ENCODE assay signal across 8 cellular contexts in the genomic region with DNA sequence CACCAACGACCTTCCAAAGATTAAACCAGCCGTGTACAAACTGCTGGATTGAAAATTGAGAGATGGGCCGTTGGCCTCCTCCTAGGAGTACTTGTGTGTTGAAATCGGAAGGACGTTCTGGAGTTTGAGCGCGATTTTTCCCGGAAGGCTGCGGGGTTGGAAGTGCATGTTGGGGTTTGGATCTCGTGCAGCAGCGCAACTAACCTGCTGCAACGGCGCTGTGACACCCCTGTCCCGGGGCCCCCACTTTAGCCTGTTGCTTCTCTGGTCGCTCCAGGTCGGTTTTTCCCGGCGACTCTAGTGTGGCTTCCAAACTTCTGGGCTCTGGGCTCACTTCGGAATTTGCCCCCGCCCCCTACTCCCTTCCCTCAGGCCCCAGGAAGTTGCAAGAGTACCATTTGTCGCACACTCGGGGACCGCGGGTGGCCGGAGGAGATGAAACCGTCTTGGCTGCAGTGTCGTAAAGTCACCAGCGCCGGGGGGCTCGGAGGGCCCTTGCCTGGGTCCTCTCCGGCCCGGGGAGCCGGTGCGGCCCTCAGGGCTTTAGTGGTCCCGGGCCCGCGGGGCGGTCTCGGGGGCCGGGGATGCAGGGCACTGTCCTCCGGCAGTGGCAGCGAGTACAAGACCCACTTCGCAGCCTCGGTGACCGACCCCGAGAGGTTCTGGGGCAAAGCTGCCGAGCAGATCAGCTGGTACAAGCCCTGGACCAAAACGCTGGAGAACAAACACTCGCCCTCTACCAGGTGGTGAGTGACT. TPM values are rescaled to one million over a fixed set of nuclear protein-coding genes. Genes with fewer than 3 reads are reported as not detected.
DNase-seq lines count a peak whose midpoint lies in the region; ATAC-seq, FAIRE-seq and TF ChIP-seq lines count a peak whose summit lies in the region.

A gene with protein sequence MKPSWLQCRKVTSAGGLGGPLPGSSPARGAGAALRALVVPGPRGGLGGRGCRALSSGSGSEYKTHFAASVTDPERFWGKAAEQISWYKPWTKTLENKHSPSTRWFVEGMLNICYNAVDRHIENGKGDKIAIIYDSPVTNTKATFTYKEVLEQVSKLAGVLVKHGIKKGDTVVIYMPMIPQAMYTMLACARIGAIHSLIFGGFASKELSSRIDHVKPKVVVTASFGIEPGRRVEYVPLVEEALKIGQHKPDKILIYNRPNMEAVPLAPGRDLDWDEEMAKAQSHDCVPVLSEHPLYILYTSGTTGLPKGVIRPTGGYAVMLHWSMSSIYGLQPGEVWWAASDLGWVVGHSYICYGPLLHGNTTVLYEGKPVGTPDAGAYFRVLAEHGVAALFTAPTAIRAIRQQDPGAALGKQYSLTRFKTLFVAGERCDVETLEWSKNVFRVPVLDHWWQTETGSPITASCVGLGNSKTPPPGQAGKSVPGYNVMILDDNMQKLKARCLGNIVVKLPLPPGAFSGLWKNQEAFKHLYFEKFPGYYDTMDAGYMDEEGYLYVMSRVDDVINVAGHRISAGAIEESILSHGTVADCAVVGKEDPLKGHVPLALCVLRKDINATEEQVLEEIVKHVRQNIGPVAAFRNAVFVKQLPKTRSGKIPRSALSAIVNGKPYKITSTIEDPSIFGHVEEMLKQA (plus strand): TSS at position 394 of the 756 bp plus-strand sequence. CDS start 42 bp downstream, at position 436.

- H3K27ac ChIP-seq in colonic mucosa (peak within 1 kb of the TSS; percentile 37), small intestine (ENCODE audit: low read depth in 1 of 2, low read length in 1 of 2) (peak within 1 kb of the TSS in 1 of 2 donors; percentile 79)

- no peak for FAIRE-seq in small intestine (lab: Jason Lieb, UNC)

- intact Hi-C loops in colonic mucosa (cut with DNase I): no loop called here

- ATAC-seq in GM18502 (IDR thresholded peaks at IDR 0.05; ENCODE audit: poor library complexity, unreplicated experiment): no peak

- DNase-seq in HuH-7 (ENCODE audit: low spot score) (peak; percentile 58), colonic mucosa (peak; percentile 21), left kidney (ENCODE audit: low read depth, low spot score) (peak; percentile 87), small intestine (no peak), T-helper 9 cell (no peak), activated gamma-delta T cell treated with Interleukin-2 at 50 U/mL for 16 hours (no peak)

- H3K9me3 ChIP-seq in colonic mucosa: no peaks in the 10 kb centered on the region
- no peaks in the 10 kb centered on the region for H3K9me3 ChIP-seq in small intestine (ENCODE audit: control insufficient read depth, low read depth)

- H3K4me1 ChIP-seq in colonic mucosa: no peaks in the 10 kb centered on the region
- H3K4me1 ChIP-seq in small intestine (ENCODE audit: control insufficient read depth in 2 of 2, insufficient read depth in 1 of 2, low read depth in 1 of 2, low read length in 1 of 2): no peaks in the 10 kb centered on the region

- peak within 1 kb of the TSS; percentile 16 to 48 for H3K9ac ChIP-seq in colonic mucosa (ENCODE audit: low read depth in 2 of 2, low read length in 2 of 2)

- no peak for TF ChIP-seq CTCF in colonic mucosa (IDR thresholded peaks at IDR 0.05)
- TF ChIP-seq CTCF in subcutaneous adipose tissue (IDR thresholded peaks at IDR 0.05; ENCODE audit: low read depth): no peak

- H3K36me3 ChIP-seq in colonic mucosa (no peaks in the 10 kb centered on the region), small intestine (ENCODE audit: control insufficient read depth in 2 of 2, insufficient read depth in 2 of 2, low read length in 2 of 2) (no peaks in the 10 kb centered on the region)

- no peaks in the 10 kb centered on the region for H3K27me3 ChIP-seq in colonic mucosa
- H3K27me3 ChIP-seq in small intestine (ENCODE audit: control insufficient read depth in 2 of 2, insufficient read depth in 2 of 2, low read length in 2 of 2): peaks cover 0 to 9% of the 10 kb centered on the region in 2 donors

- WGBS in small intestine, 3 donors: 3 to 12% (median 10%) methylated on average over 49 of the region's 49 CpGs

- H3K4me3 ChIP-seq in colonic mucosa: peak within 1 kb of the TSS; percentile 24
- H3K4me3 ChIP-seq in small intestine (ENCODE audit: low read depth in 1 of 2, low read length in 2 of 2): peak within 1 kb of the TSS in 1 of 2 donors; percentile 30

RNA-seq across cellular contexts. Expression of the gene that starts here (rescaled TPM):
- total RNA-seq in colonic mucosa: 1 to 10 TPM in 1 of 2 donors, under 1 TPM in 1; 0.77 to 1.6 TPM
- 100 to 1,000 TPM in 3 of 4 donors, 10 to 100 TPM in 1; 92.1 to 169 (median 134) TPM for total RNA-seq in subcutaneous adipose tissue
- 1 to 10 TPM in 1 of 3 donors, under 1 TPM in 2; 0.22 to 1.4 (median 0.54) TPM for polyA plus RNA-seq in small intestine

Comparison
In these comparisons a context has a peak if more than half of its experiments do, and no peak if none do; other contexts are left out.
1. RNA of the gene that starts here (total RNA-seq): 92.1 to 169 TPM in subcutaneous adipose tissue; 0.77 to 1.6 TPM in colonic mucosa; every median in the first group is over 10 times any median in the second.
2. DNase-seq: peak in HuH-7 (single experiment), colonic mucosa (single experiment) and left kidney (single experiment); none in small intestine (single experiment), T-helper 9 cell (single experiment) and activated gamma-delta T cell treated with Interleukin-2 at 50 U/mL for 16 hours (single experiment).